ENCODE assay signal across 23 cellular contexts in genomic region chr12:123393747-123394146, GRCh38.
"Had no signal": no experiment of that assay in that cellular context is flagged by ENCODE, and none has a peak within 500 bp of the region (broad histone marks: within the 10 kb centered on the region; RNA-seq: fewer than 3 reads in every experiment).

No MANE protein-coding gene starts in this region.

- H3K4me3 ChIP-seq: mucosa of descending colon, neural progenitor cell, psoas muscle had no signal

- H3K27ac ChIP-seq: neural progenitor cell, psoas muscle had no signal

- H3K9ac ChIP-seq: neural progenitor cell had no signal

- H3K4me2 ChIP-seq: neural progenitor cell had no signal

- H3K36me3 ChIP-seq: neural progenitor cell had no signal

- H3K4me3 Mint-ChIP-seq: activated CD4-positive, alpha-beta T cell treated with anti-CD3 and anti-CD28 coated beads, Interleukin-2, amount 10 ng/mL, durations not matched to agents 24 days and 14 days; activated CD8-positive, alpha-beta T cell treated with anti-CD3 and anti-CD28 coated beads, Interleukin-2, amount 10 ng/mL, durations not matched to agents 7 days and 5 days; activated naive CD4-positive, alpha-beta T cell treated with anti-CD3 and anti-CD28 coated beads, Interleukin-2, amount 10 ng/mL, durations not matched to agents 7 days and 5 days; activated naive CD8-positive, alpha-beta T cell treated with anti-CD3 and anti-CD28 coated beads, Interleukin-2, amount 50 U/mL, for 24 hours; activated T-cell treated with anti-CD3 and anti-CD28 coated beads, Interleukin-2, amount 50 U/mL, for 24 hours; central memory CD8-positive, alpha-beta T cell; naive thymus-derived CD4-positive, alpha-beta T cell; neural progenitor cell had no signal

- H3K27me3 Mint-ChIP-seq: activated CD4-positive, alpha-beta T cell treated with anti-CD3 and anti-CD28 coated beads, Interleukin-2, amount 10 ng/mL, durations not matched to agents 24 days and 14 days; activated naive CD4-positive, alpha-beta T cell treated with anti-CD3 and anti-CD28 coated beads, Interleukin-2, amount 10 ng/mL, durations not matched to agents 7 days and 5 days; activated naive CD8-positive, alpha-beta T cell treated with anti-CD3 and anti-CD28 coated beads, Interleukin-2, amount 50 U/mL, for 24 hours; activated T-cell treated with anti-CD3 and anti-CD28 coated beads, Interleukin-2, amount 50 U/mL, for 24 hours; central memory CD8-positive, alpha-beta T cell; naive thymus-derived CD4-positive, alpha-beta T cell had no signal

- ATAC-seq: activated CD8-positive, alpha-beta T cell treated with anti-CD3 and anti-CD28 coated beads, Interleukin-2, amount 10 ng/mL, durations not matched to agents 7 days and 5 days; activated naive CD8-positive, alpha-beta T cell treated with anti-CD3 and anti-CD28 coated beads, Interleukin-2, amount 50 U/mL, for 24 hours; esophagus mucosa; left cardiac atrium; mucosa of descending colon; naive thymus-derived CD4-positive, alpha-beta T cell; psoas muscle; right cardiac atrium; stimulated activated naive CD8-positive, alpha-beta T cell treated with anti-CD3 and anti-CD28 coated beads, Interleukin-15, Interleukin-2, amounts not matched to agents 100 U/mL and 50 U/mL, for 24 hours had no signal

- H3K9me3 Mint-ChIP-seq: activated CD4-positive, alpha-beta T cell treated with anti-CD3 and anti-CD28 coated beads, Interleukin-2, amount 10 ng/mL, durations not matched to agents 24 days and 14 days; activated naive CD4-positive, alpha-beta T cell treated with anti-CD3 and anti-CD28 coated beads, Interleukin-2, amount 10 ng/mL, durations not matched to agents 7 days and 5 days; activated naive CD8-positive, alpha-beta T cell treated with anti-CD3 and anti-CD28 coated beads, Interleukin-2, amount 50 U/mL, for 24 hours; activated T-cell treated with anti-CD3 and anti-CD28 coated beads, Interleukin-2, amount 50 U/mL, for 24 hours; activated T-helper 2 cell treated with anti-CD3 and anti-CD28 coated beads, Interferon-gamma antibody, Interleukin-2, Interleukin-4, amounts not matched to agents 10 μg/mL and 5 μg/mL and 100 μg/mL, durations not matched to agents 14 hours and 24 hours and 36 hours; central memory CD8-positive, alpha-beta T cell; naive thymus-derived CD4-positive, alpha-beta T cell; neural progenitor cell had no signal

- DNase-seq: activated CD4-positive, alpha-beta T cell treated with anti-CD3 and anti-CD28 coated beads, Interleukin-2, amount 10 ng/mL, durations not matched to agents 24 days and 14 days; activated CD8-positive, alpha-beta T cell treated with anti-CD3 and anti-CD28 coated beads, Interleukin-2, amount 10 ng/mL, durations not matched to agents 7 days and 5 days; activated naive CD4-positive, alpha-beta T cell treated with anti-CD3 and anti-CD28 coated beads, Interleukin-2, amount 10 ng/mL, durations not matched to agents 7 days and 5 days; activated naive CD8-positive, alpha-beta T cell treated with anti-CD3 and anti-CD28 coated beads, Interleukin-2, amount 50 U/mL, for 24 hours; activated T-cell treated with anti-CD3 and anti-CD28 coated beads, Interleukin-2, amount 50 U/mL, for 24 hours; aorta; cortex of kidney; effector CD4-positive, alpha-beta T cell; left cardiac atrium; mesenchymal stem cell; mucosa of descending colon; naive thymus-derived CD4-positive, alpha-beta T cell; psoas muscle; right cardiac atrium; stimulated activated CD4-positive, alpha-beta T cell treated with anti-CD3 and anti-CD28 coated beads, Interleukin-2, amount 100 ng/mL, for 24 hours; stimulated activated naive CD8-positive, alpha-beta T cell treated with anti-CD3 and anti-CD28 coated beads, Interleukin-15, Interleukin-2, amounts not matched to agents 100 U/mL and 50 U/mL, for 24 hours; T-helper 1 cell; T1000; trophoblast cell had no signal

- H2AFZ ChIP-seq: neural progenitor cell had no signal

- H3K27ac Mint-ChIP-seq: activated CD4-positive, alpha-beta T cell treated with anti-CD3 and anti-CD28 coated beads, Interleukin-2, amount 10 ng/mL, durations not matched to agents 24 days and 14 days; activated CD8-positive, alpha-beta T cell treated with anti-CD3 and anti-CD28 coated beads, Interleukin-2, amount 10 ng/mL, durations not matched to agents 7 days and 5 days; activated naive CD4-positive, alpha-beta T cell treated with anti-CD3 and anti-CD28 coated beads, Interleukin-2, amount 10 ng/mL, durations not matched to agents 7 days and 5 days; activated naive CD8-positive, alpha-beta T cell treated with anti-CD3 and anti-CD28 coated beads, Interleukin-2, amount 50 U/mL, for 24 hours; activated T-cell treated with anti-CD3 and anti-CD28 coated beads, Interleukin-2, amount 50 U/mL, for 24 hours; activated T-helper 2 cell treated with anti-CD3 and anti-CD28 coated beads, Interferon-gamma antibody, Interleukin-2, Interleukin-4, amounts not matched to agents 10 μg/mL and 5 μg/mL and 100 μg/mL, durations not matched to agents 14 hours and 24 hours and 36 hours; naive thymus-derived CD4-positive, alpha-beta T cell; neural progenitor cell had no signal

- H3K9me3 ChIP-seq: mucosa of descending colon, psoas muscle had no signal
